10 cellular contexts compared by ENCODE assay signal in genomic region chr12:120016199-120016598, GRCh38. TPM values are rescaled to one million over a fixed set of nuclear protein-coding genes. Genes with fewer than 3 reads are reported as not detected.
DNase-seq lines count a peak whose midpoint lies in the region; ATAC-seq and TF ChIP-seq lines count a peak whose summit lies in the region.
"Not testable (repeated sequence)": the region's sequence is repeated elsewhere in the genome, so short reads cannot be mapped to it uniquely, and the experiment has no call there.
"Had no signal": no experiment of that assay in that cellular context is flagged by ENCODE, and none has a peak within 500 bp of the region (broad histone marks: within the 10 kb centered on the region; RNA-seq: fewer than 3 reads in every experiment).

No MANE protein-coding gene starts in this region.

- H3K27ac ChIP-seq in CD8-positive, alpha-beta T cell (ENCODE audit: low read depth, low read length), result not testable (repeated sequence)
- peak overlapping the region; percentile 2 for H3K27ac ChIP-seq in thymus (ENCODE audit: low read depth)

- 96% methylated on average over 2 of the region's 2 CpGs for WGBS in thymus

- H3K4me1 Mint-ChIP-seq in CD8-positive, alpha-beta T cell (ENCODE audit: low read depth), result peaks cover 59% of the 10 kb centered on the region
- H3K4me1 Mint-ChIP-seq in T-helper 17 cell (peaks cover 40% of the 10 kb centered on the region), natural killer cell (peaks cover 30 to 36% of the 10 kb centered on the region in 2 donors)
- peaks cover 55% of the 10 kb centered on the region for H3K4me1 Mint-ChIP-seq in activated CD4-positive, alpha-beta memory T cell treated with anti-CD3 and anti-CD28 coated beads, Interleukin-2, amount 10 ng/mL, durations not matched to agents 7 days and 5 days
- H3K4me1 Mint-ChIP-seq in activated T-helper 1 cell treated with anti-CD3 and anti-CD28 coated beads, Interleukin-12 subunit alpha, Interleukin-12 subunit beta, Interleukin-2, Interleukin-4 antibody, amounts not matched to agents 30 ng/mL and 10 ng/mL and 1 ng/mL, durations not matched to agents 14 hours and 24 hours and 36 hours (ENCODE audit: low read depth), result peaks cover 70% of the 10 kb centered on the region
- peaks cover 34 to 49% of the 10 kb centered on the region in 2 donors for H3K4me1 Mint-ChIP-seq in effector memory CD8-positive, alpha-beta T cell (ENCODE audit: low read depth in 2 of 2)

- H3K36me3 ChIP-seq in CD8-positive, alpha-beta T cell (ENCODE audit: insufficient read depth, low read length); thymus (ENCODE audit: control insufficient read depth, insufficient read depth): not testable (repeated sequence)

- peaks cover 47% of the 10 kb centered on the region for H3K4me1 ChIP-seq in CD8-positive, alpha-beta T cell (ENCODE audit: insufficient read depth, low read length)
- not testable (repeated sequence) for H3K4me1 ChIP-seq in thymus (ENCODE audit: control insufficient read depth, insufficient read depth, low read length)

- not testable (repeated sequence) for ATAC-seq in CD8-positive, alpha-beta T cell; T-helper 17 cell; activated naive CD4-positive, alpha-beta T cell treated with anti-CD3 and anti-CD28 coated beads, Interleukin-2, amount 50 U/mL, for 72 hours; effector memory CD8-positive, alpha-beta T cell (replicated peaks); natural killer cell

- H3K4me3 Mint-ChIP-seq in CD8-positive, alpha-beta T cell; activated CD4-positive, alpha-beta memory T cell treated with anti-CD3 and anti-CD28 coated beads, Interleukin-2, amount 10 ng/mL, durations not matched to agents 7 days and 5 days; natural killer cell: not testable (repeated sequence)
- H3K4me3 Mint-ChIP-seq in T-helper 17 cell, result peak overlapping the region; percentile 73
- H3K4me3 Mint-ChIP-seq in activated T-helper 1 cell treated with anti-CD3 and anti-CD28 coated beads, Interleukin-12 subunit alpha, Interleukin-12 subunit beta, Interleukin-2, Interleukin-4 antibody, amounts not matched to agents 30 ng/mL and 10 ng/mL and 1 ng/mL, durations not matched to agents 14 hours and 24 hours and 36 hours, result peak overlapping the region; percentile 19
- H3K4me3 Mint-ChIP-seq in effector memory CD8-positive, alpha-beta T cell, result peak overlapping the region; percentile 44 to 60

- not testable (repeated sequence) for H3K4me3 ChIP-seq in CD8-positive, alpha-beta T cell (ENCODE audit: low read depth, low read length); thymus (ENCODE audit: low read length)

- not testable (repeated sequence) for H3K9me3 Mint-ChIP-seq in CD8-positive, alpha-beta T cell; activated CD4-positive, alpha-beta memory T cell treated with anti-CD3 and anti-CD28 coated beads, Interleukin-2, amount 10 ng/mL, durations not matched to agents 7 days and 5 days; activated T-helper 1 cell treated with anti-CD3 and anti-CD28 coated beads, Interleukin-12 subunit alpha, Interleukin-12 subunit beta, Interleukin-2, Interleukin-4 antibody, amounts not matched to agents 30 ng/mL and 10 ng/mL and 1 ng/mL, durations not matched to agents 14 hours and 24 hours and 36 hours; activated naive CD4-positive, alpha-beta T cell treated with anti-CD3 and anti-CD28 coated beads, Interleukin-2, amount 50 U/mL, for 72 hours; effector memory CD8-positive, alpha-beta T cell; natural killer cell

- CTCF ChIA-PET in CD8-positive, alpha-beta T cell (lab: Charles Lee), result interaction anchor here (0.7 kb wide), 1 partner anchor 9 kb away, joined by 3 read pairs; no protein-coding TSS in a partner anchor
- CTCF ChIA-PET in activated CD4-positive, alpha-beta memory T cell treated with anti-CD3 and anti-CD28 coated beads, Interleukin-2, amount 10 ng/mL, durations not matched to agents 7 days and 5 days (lab: Charles Lee), result not testable (repeated sequence)

- intact Hi-C loops in CD8-positive, alpha-beta T cell (cut with DNase I, micrococcal nuclease); natural killer cell (cut with micrococcal nuclease): not testable (repeated sequence)
- intact Hi-C loops in activated T-helper 1 cell treated with anti-CD3 and anti-CD28 coated beads, Interleukin-12 subunit alpha, Interleukin-12 subunit beta, Interleukin-2, Interleukin-4 antibody, amounts not matched to agents 30 ng/mL and 10 ng/mL and 1 ng/mL, durations not matched to agents 14 hours and 24 hours and 36 hours (cut with micrococcal nuclease), result loop anchor here (10.0 kb wide), 1 partner anchor 1981 kb away; no protein-coding TSS in a partner anchor

- H3K36me3 Mint-ChIP-seq in CD8-positive, alpha-beta T cell; T-helper 17 cell (ENCODE audit: low read depth); natural killer cell: not testable (repeated sequence)
- peaks cover 31% of the 10 kb centered on the region for H3K36me3 Mint-ChIP-seq in activated CD4-positive, alpha-beta memory T cell treated with anti-CD3 and anti-CD28 coated beads, Interleukin-2, amount 10 ng/mL, durations not matched to agents 7 days and 5 days (ENCODE audit: low read depth)
- H3K36me3 Mint-ChIP-seq in activated T-helper 1 cell treated with anti-CD3 and anti-CD28 coated beads, Interleukin-12 subunit alpha, Interleukin-12 subunit beta, Interleukin-2, Interleukin-4 antibody, amounts not matched to agents 30 ng/mL and 10 ng/mL and 1 ng/mL, durations not matched to agents 14 hours and 24 hours and 36 hours (ENCODE audit: low read depth), result peaks cover 39% of the 10 kb centered on the region
- H3K36me3 Mint-ChIP-seq in activated naive CD4-positive, alpha-beta T cell treated with anti-CD3 and anti-CD28 coated beads, Interleukin-2, amount 50 U/mL, for 72 hours, result peaks cover 6 to 57% of the 10 kb centered on the region in 2 donors
- peaks cover 39% of the 10 kb centered on the region for H3K36me3 Mint-ChIP-seq in effector memory CD8-positive, alpha-beta T cell (ENCODE audit: insufficient read depth)

- TF ChIP-seq CTCF in CD8-positive, alpha-beta T cell (IDR thresholded peaks at IDR 0.05); natural killer cell (IDR thresholded peaks at IDR 0.05): not testable (repeated sequence)

- H3K27me3 ChIP-seq in CD8-positive, alpha-beta T cell (ENCODE audit: insufficient read depth, low read length); thymus (ENCODE audit: control insufficient read depth, insufficient read depth): not testable (repeated sequence)

- H3K27me3 Mint-ChIP-seq in CD8-positive, alpha-beta T cell (ENCODE audit: low read depth); T-helper 17 cell; activated CD4-positive, alpha-beta memory T cell treated with anti-CD3 and anti-CD28 coated beads, Interleukin-2, amount 10 ng/mL, durations not matched to agents 7 days and 5 days; activated T-helper 1 cell treated with anti-CD3 and anti-CD28 coated beads, Interleukin-12 subunit alpha, Interleukin-12 subunit beta, Interleukin-2, Interleukin-4 antibody, amounts not matched to agents 30 ng/mL and 10 ng/mL and 1 ng/mL, durations not matched to agents 14 hours and 24 hours and 36 hours (ENCODE audit: insufficient read depth); effector memory CD8-positive, alpha-beta T cell; natural killer cell (ENCODE audit: low read depth in 2 of 2): not testable (repeated sequence)

- POLR2A ChIA-PET in CD8-positive, alpha-beta T cell (lab: Charles Lee), result interaction anchor here (2.2 kb wide), 1 partner anchor 9 kb away, joined by 6 read pairs; no protein-coding TSS in a partner anchor
- POLR2A ChIA-PET in activated CD4-positive, alpha-beta memory T cell treated with anti-CD3 and anti-CD28 coated beads, Interleukin-2, amount 10 ng/mL, durations not matched to agents 7 days and 5 days (lab: Charles Lee), result not testable (repeated sequence)

- H3K9me3 ChIP-seq in CD8-positive, alpha-beta T cell (ENCODE audit: low read length); T-helper 17 cell (ENCODE audit: control insufficient read depth, low read length, poor library complexity, severe bottlenecking); thymus (ENCODE audit: control insufficient read depth): not testable (repeated sequence)

- peak overlapping the region; percentile 99 for H3K27ac Mint-ChIP-seq in CD8-positive, alpha-beta T cell
- peak overlapping the region; percentile 99 for H3K27ac Mint-ChIP-seq in T-helper 17 cell
- H3K27ac Mint-ChIP-seq in activated CD4-positive, alpha-beta memory T cell treated with anti-CD3 and anti-CD28 coated beads, Interleukin-2, amount 10 ng/mL, durations not matched to agents 7 days and 5 days, result peak overlapping the region; percentile 69
- peak overlapping the region; percentile 95 for H3K27ac Mint-ChIP-seq in activated T-helper 1 cell treated with anti-CD3 and anti-CD28 coated beads, Interleukin-12 subunit alpha, Interleukin-12 subunit beta, Interleukin-2, Interleukin-4 antibody, amounts not matched to agents 30 ng/mL and 10 ng/mL and 1 ng/mL, durations not matched to agents 14 hours and 24 hours and 36 hours
- H3K27ac Mint-ChIP-seq in activated naive CD4-positive, alpha-beta T cell treated with anti-CD3 and anti-CD28 coated beads, Interleukin-2, amount 50 U/mL, for 72 hours, result peak overlapping the region; percentile 99 to 100
- H3K27ac Mint-ChIP-seq in effector memory CD8-positive, alpha-beta T cell, result peak overlapping the region; percentile 99 to 100
- peak overlapping the region; percentile 50 to 82 for H3K27ac Mint-ChIP-seq in natural killer cell

- DNase-seq in CD8-positive, alpha-beta T cell; T-helper 17 cell; activated CD4-positive, alpha-beta memory T cell treated with anti-CD3 and anti-CD28 coated beads, Interleukin-2, amount 10 ng/mL, durations not matched to agents 7 days and 5 days; activated T-helper 1 cell treated with anti-CD3 and anti-CD28 coated beads, Interleukin-12 subunit alpha, Interleukin-12 subunit beta, Interleukin-2, Interleukin-4 antibody, amounts not matched to agents 30 ng/mL and 10 ng/mL and 1 ng/mL, durations not matched to agents 14 hours and 24 hours and 36 hours (ENCODE audit: low spot score); activated naive CD4-positive, alpha-beta T cell treated with anti-CD3 and anti-CD28 coated beads, Interleukin-2, amount 50 U/mL, for 72 hours (ENCODE audit: low spot score in 2 of 2); effector memory CD8-positive, alpha-beta T cell; natural killer cell: not testable (repeated sequence)

RNA-seq across cellular contexts. Expression of gene BICDL1, which starts 27.2 kb away (rescaled TPM):
- 100 to 1,000 TPM; 138 to 154 TPM for total RNA-seq in CD8-positive, alpha-beta T cell
- total RNA-seq in T-helper 17 cell (100 to 1,000 TPM; 135 to 146 TPM), natural killer cell (10 to 100 TPM; 29.3 to 37.1 (median 34.3) TPM)
- 10 to 100 TPM; 44.6 to 44.7 TPM for total RNA-seq in activated CD4-positive, alpha-beta memory T cell treated with anti-CD3 and anti-CD28 coated beads, Interleukin-2, amount 10 ng/mL, durations not matched to agents 7 days and 5 days
- total RNA-seq in activated T-helper 1 cell treated with anti-CD3 and anti-CD28 coated beads, Interleukin-12 subunit alpha, Interleukin-12 subunit beta, Interleukin-2, Interleukin-4 antibody, amounts not matched to agents 30 ng/mL and 10 ng/mL and 1 ng/mL, durations not matched to agents 14 hours and 24 hours and 36 hours, result 136 and 140 TPM in 2 replicates
- 100 to 1,000 TPM in 1 of 2 donors, 10 to 100 TPM in 1; 92.5 to 158 TPM for total RNA-seq in activated naive CD4-positive, alpha-beta T cell treated with anti-CD3 and anti-CD28 coated beads, Interleukin-2, amount 50 U/mL, for 72 hours
- polyA plus RNA-seq in thymus, result 67.6 TPM
- total RNA-seq: HT1080 had no signal
- polyA plus RNA-seq: AG04450 had no signal
